Comparison of ENCODE assay signal across 1 cellular context in genomic region chr2:204511021-204511420, GRCh38.
TF ChIP-seq lines count a peak whose summit lies in the region.

No MANE protein-coding gene starts in this region.

TF ChIP-seq in HEK293, 187 proteins besides CTCF, POLR2A, EP300 and RAD21 (continued from another document):
- TF ChIP-seq ZNF488 (tag by site-specific recombination; IDR thresholded peaks at IDR 0.05), result peak; percentile 34; the same call in 1 of the 2 replicates
